Comparison of ENCODE assay signal across 29 cellular contexts in the genomic region with DNA sequence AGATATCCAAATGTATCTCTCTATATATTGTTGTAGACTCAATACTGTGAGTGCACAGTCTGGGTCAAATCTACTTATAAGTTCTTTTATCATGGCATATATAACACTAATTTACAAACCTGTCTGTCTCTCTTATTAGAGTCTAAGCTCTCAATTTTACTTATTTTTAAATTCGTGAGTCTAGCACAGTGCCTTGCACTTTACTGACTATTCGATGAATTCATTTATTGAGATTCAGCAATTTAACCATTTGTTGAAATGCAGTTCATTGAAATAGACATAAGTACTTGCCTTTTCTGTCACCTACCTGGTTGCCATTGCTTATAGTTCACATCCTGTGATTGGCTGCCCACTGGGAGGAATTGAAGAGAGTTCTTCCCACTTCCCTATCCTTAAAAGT. TPM values are rescaled to one million over a fixed set of nuclear protein-coding genes. Genes with fewer than 3 reads are reported as not detected.
"Had no signal": no experiment of that assay in that cellular context is flagged by ENCODE, and none has a peak within 500 bp of the region (broad histone marks: within the 10 kb centered on the region; RNA-seq: fewer than 3 reads in every experiment).

No MANE protein-coding gene starts in this region.

- H3K27me3 ChIP-seq: stomach, suprapubic skin, testis, thyroid gland, tibial artery, tibial nerve, transverse colon, upper lobe of left lung, upper lobe of right lung, uterus, vagina had no signal

- H3K9me3 Mint-ChIP-seq: stimulated activated effector memory CD8-positive, alpha-beta T cell treated with anti-CD3 and anti-CD28 coated beads, Interleukin-12 subunit alpha, Interleukin-12 subunit beta, amount 100 ng/mL, for 72 hours; stimulated activated memory B cell treated with anti-CD40 and anti-IgM and Interleukin-4, amounts not matched to agents 10 μg/mL and 1 μg/mL and 100 μg/mL, for 72 hours; stimulated activated naive B cell treated with anti-CD40 and anti-IgM and Interleukin-4, amounts not matched to agents 10 μg/mL and 1 μg/mL and 100 μg/mL, for 72 hours; stimulated activated naive CD8-positive, alpha-beta T cell treated with anti-CD3 and anti-CD28 coated beads, Interleukin-15, amount 100 ng/mL, for 72 hours; stimulated activated naive CD8-positive, alpha-beta T cell treated with anti-CD3 and anti-CD28 coated beads, Interleukin-15, Interleukin-2, amounts not matched to agents 100 ng/mL and 50 ng/mL, for 24 hours; type B pancreatic cell had no signal

- FAIRE-seq: urothelium cell line had no signal

- H3K4me3 ChIP-seq: stomach, suprapubic skin, testis, thoracic aorta, thyroid gland, tibial artery, tibial nerve, transverse colon, upper lobe of left lung, upper lobe of right lung, uterus, vagina had no signal

- H3K36me3 ChIP-seq: stomach, suprapubic skin, thoracic aorta, thyroid gland, tibial artery, tibial nerve, transverse colon, upper lobe of left lung, upper lobe of right lung, uterus, vagina had no signal

- H3K27me3 Mint-ChIP-seq: stimulated activated naive CD8-positive, alpha-beta T cell treated with anti-CD3 and anti-CD28 coated beads, Interleukin-15, amount 100 ng/mL, for 72 hours; type B pancreatic cell had no signal

- DNase-seq: stimulated activated CD4-positive, alpha-beta T cell treated with anti-CD3 and anti-CD28 coated beads, Interleukin-2, amount 100 ng/mL, for 48 hours; stimulated activated CD4-positive, alpha-beta T cell treated with anti-CD3 and anti-CD28 coated beads, Interleukin-4, amount 100 ng/mL, for 1 hour; stimulated activated CD4-positive, alpha-beta T cell treated with anti-CD3 and anti-CD28 coated beads, Interleukin-4, amount 100 ng/mL, for 24 hours; stimulated activated CD4-positive, alpha-beta T cell treated with anti-CD3 and anti-CD28 coated beads, Interleukin-4, amount 100 ng/mL, for 4 hours; stimulated activated CD8-positive, alpha-beta memory T cell treated with anti-CD3 and anti-CD28 coated beads, Interleukin-4, amount 100 ng/mL, for 48 hours; stimulated activated naive B cell treated with anti-CD40 and anti-IgM and Interleukin-4, amounts not matched to agents 10 μg/mL and 1 μg/mL and 100 μg/mL, for 72 hours; stimulated activated naive CD4-positive, alpha-beta T cell; stimulated activated naive CD4-positive, alpha-beta T cell treated with Interleukin-2 at 50 U/mL for 16 hours; stimulated activated naive CD8-positive, alpha-beta T cell treated with anti-CD3 and anti-CD28 coated beads, Interleukin-15, amount 100 ng/mL, for 72 hours; stimulated activated naive CD8-positive, alpha-beta T cell treated with anti-CD3 and anti-CD28 coated beads, Interleukin-15, Interleukin-2, amounts not matched to agents 100 U/mL and 50 U/mL, for 24 hours; stomach; substantia nigra; testis; thyroid gland; tibial artery; transverse colon; trophoblast cell; upper lobe of left lung; upper lobe of right lung; uterus had no signal

- H3K27ac ChIP-seq: stomach, suprapubic skin, testis, thoracic aorta, thyroid gland, tibial artery, tibial nerve, transverse colon, upper lobe of left lung, upper lobe of right lung, uterus, vagina had no signal

- H3K4me1 Mint-ChIP-seq: stimulated activated effector memory CD8-positive, alpha-beta T cell treated with anti-CD3 and anti-CD28 coated beads, Interleukin-12 subunit alpha, Interleukin-12 subunit beta, amount 100 ng/mL, for 72 hours; stimulated activated memory B cell treated with anti-CD40 and anti-IgM and Interleukin-4, amounts not matched to agents 10 μg/mL and 1 μg/mL and 100 μg/mL, for 72 hours; stimulated activated naive B cell treated with anti-CD40 and anti-IgM and Interleukin-4, amounts not matched to agents 10 μg/mL and 1 μg/mL and 100 μg/mL, for 72 hours; stimulated activated naive CD8-positive, alpha-beta T cell treated with anti-CD3 and anti-CD28 coated beads, Interleukin-15, amount 100 ng/mL, for 72 hours had no signal

- H3K36me3 Mint-ChIP-seq: stimulated activated effector memory CD8-positive, alpha-beta T cell treated with anti-CD3 and anti-CD28 coated beads, Interleukin-12 subunit alpha, Interleukin-12 subunit beta, amount 100 ng/mL, for 72 hours; stimulated activated memory B cell treated with anti-CD40 and anti-IgM and Interleukin-4, amounts not matched to agents 10 μg/mL and 1 μg/mL and 100 μg/mL, for 72 hours; stimulated activated naive B cell treated with anti-CD40 and anti-IgM and Interleukin-4, amounts not matched to agents 10 μg/mL and 1 μg/mL and 100 μg/mL, for 72 hours; type B pancreatic cell had no signal

- H3K9me3 ChIP-seq: stomach, suprapubic skin, testis, thoracic aorta, thyroid gland, tibial artery, tibial nerve, transverse colon, upper lobe of left lung, upper lobe of right lung, uterus, vagina had no signal

- H3K4me1 ChIP-seq: stomach, suprapubic skin, testis, thyroid gland, tibial nerve, transverse colon, upper lobe of left lung, upper lobe of right lung, uterus, vagina had no signal

- H3K4me3 Mint-ChIP-seq: stimulated activated effector memory CD8-positive, alpha-beta T cell treated with anti-CD3 and anti-CD28 coated beads, Interleukin-12 subunit alpha, Interleukin-12 subunit beta, amount 100 ng/mL, for 72 hours; stimulated activated memory B cell treated with anti-CD40 and anti-IgM and Interleukin-4, amounts not matched to agents 10 μg/mL and 1 μg/mL and 100 μg/mL, for 72 hours; stimulated activated naive B cell treated with anti-CD40 and anti-IgM and Interleukin-4, amounts not matched to agents 10 μg/mL and 1 μg/mL and 100 μg/mL, for 72 hours; stimulated activated naive CD8-positive, alpha-beta T cell treated with anti-CD3 and anti-CD28 coated beads, Interleukin-15, amount 100 ng/mL, for 72 hours; stimulated activated naive CD8-positive, alpha-beta T cell treated with anti-CD3 and anti-CD28 coated beads, Interleukin-15, Interleukin-2, amounts not matched to agents 100 ng/mL and 50 ng/mL, for 24 hours; type B pancreatic cell had no signal

- ATAC-seq: stimulated activated effector memory CD8-positive, alpha-beta T cell treated with anti-CD3 and anti-CD28 coated beads, Interleukin-12 subunit alpha, Interleukin-12 subunit beta, amount 100 ng/mL, for 72 hours; stimulated activated memory B cell treated with anti-CD40 and anti-IgM and Interleukin-4, amounts not matched to agents 10 μg/mL and 1 μg/mL and 100 μg/mL, for 72 hours; stimulated activated naive B cell treated with anti-CD40 and anti-IgM and Interleukin-4, amounts not matched to agents 10 μg/mL and 1 μg/mL and 100 μg/mL, for 72 hours; stimulated activated naive CD8-positive, alpha-beta T cell treated with anti-CD3 and anti-CD28 coated beads, Interleukin-15, amount 100 ng/mL, for 72 hours; stimulated activated naive CD8-positive, alpha-beta T cell treated with anti-CD3 and anti-CD28 coated beads, Interleukin-15, Interleukin-2, amounts not matched to agents 100 U/mL and 50 U/mL, for 24 hours; upper lobe of right lung had no signal

- H3K27ac Mint-ChIP-seq: stimulated activated effector memory CD8-positive, alpha-beta T cell treated with anti-CD3 and anti-CD28 coated beads, Interleukin-12 subunit alpha, Interleukin-12 subunit beta, amount 100 ng/mL, for 72 hours; stimulated activated memory B cell treated with anti-CD40 and anti-IgM and Interleukin-4, amounts not matched to agents 10 μg/mL and 1 μg/mL and 100 μg/mL, for 72 hours; stimulated activated naive B cell treated with anti-CD40 and anti-IgM and Interleukin-4, amounts not matched to agents 10 μg/mL and 1 μg/mL and 100 μg/mL, for 72 hours; stimulated activated naive CD8-positive, alpha-beta T cell treated with anti-CD3 and anti-CD28 coated beads, Interleukin-15, amount 100 ng/mL, for 72 hours; stimulated activated naive CD8-positive, alpha-beta T cell treated with anti-CD3 and anti-CD28 coated beads, Interleukin-15, Interleukin-2, amounts not matched to agents 100 ng/mL and 50 ng/mL, for 24 hours; type B pancreatic cell had no signal

RNA-seq across cellular contexts. Expression of gene CDK15, which starts 15.3 kb away (rescaled TPM):
- total RNA-seq: vagina had no signal
